ENCODE assay signal across 7 cellular contexts in the genomic region with DNA sequence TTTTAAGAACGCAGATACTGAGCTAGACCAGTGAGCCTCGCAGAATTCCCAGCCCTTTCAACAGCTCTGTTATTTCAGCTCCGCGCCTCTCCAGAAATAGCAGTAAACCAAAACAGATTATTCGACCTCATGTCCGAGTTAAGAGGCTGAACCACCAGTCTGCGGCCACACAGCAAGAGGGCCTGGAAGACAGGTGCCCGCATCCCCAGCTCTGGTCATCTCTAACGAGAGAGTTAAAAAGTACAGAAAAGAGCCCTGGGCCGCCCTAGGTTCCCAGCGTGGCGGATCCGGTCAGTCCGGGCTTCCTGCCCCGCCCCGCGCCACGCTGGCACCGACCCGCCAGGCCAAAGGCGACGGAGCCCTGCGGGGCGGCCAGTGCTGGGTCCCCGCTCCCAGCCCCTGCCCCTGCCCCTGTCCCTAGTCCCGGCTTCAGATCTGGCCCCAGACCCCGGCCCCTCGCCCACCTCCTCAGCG. TPM values are rescaled to one million over a fixed set of nuclear protein-coding genes. Genes with fewer than 3 reads are reported as not detected.
DNase-seq lines count a peak whose midpoint lies in the region; ATAC-seq and TF ChIP-seq lines count a peak whose summit lies in the region.

No MANE protein-coding gene starts in this region.

- peak; percentile 29 for ATAC-seq in activated naive CD8-positive, alpha-beta T cell treated with anti-CD3 and anti-CD28 coated beads, Interleukin-2, amount 50 U/mL, for 24 hours
- peak; percentile 83 for ATAC-seq in Right ventricle myocardium inferior

- peak overlapping the region; percentile 94 for H3K4me3 Mint-ChIP-seq in activated naive CD8-positive, alpha-beta T cell treated with anti-CD3 and anti-CD28 coated beads, Interleukin-2, amount 50 U/mL, for 24 hours
- H3K4me3 Mint-ChIP-seq in osteocyte (ENCODE audit: unreplicated experiment) = peak overlapping the region; percentile 89

- intact Hi-C loops in Right ventricle myocardium inferior (cut with DNase I) = loop anchor here (2.0 kb wide), 1 partner anchor 27 kb away; the partner anchor contains the start of gene CCDC117

- H3K27me3 ChIP-seq in H7 (ENCODE audit: control insufficient read depth, insufficient read depth, low read length) = no peaks in the 10 kb centered on the region

- peak overlapping the region; percentile 98 for H3K27ac Mint-ChIP-seq in activated naive CD8-positive, alpha-beta T cell treated with anti-CD3 and anti-CD28 coated beads, Interleukin-2, amount 50 U/mL, for 24 hours
- H3K27ac Mint-ChIP-seq in osteocyte (ENCODE audit: unreplicated experiment) = peak overlapping the region; percentile 99

- no peaks in the 10 kb centered on the region for H3K27me3 Mint-ChIP-seq in activated naive CD8-positive, alpha-beta T cell treated with anti-CD3 and anti-CD28 coated beads, Interleukin-2, amount 50 U/mL, for 24 hours
- H3K27me3 Mint-ChIP-seq in osteocyte (ENCODE audit: unreplicated experiment) = no peaks in the 10 kb centered on the region

- TF ChIP-seq CTCF in LNCaP clone FGC (IDR thresholded peaks at IDR 0.05; ENCODE audit: control insufficient read depth, extremely low read depth, insufficient read depth) (no peak), osteocyte (IDR thresholded peaks at IDR 0.05) (no peak)

- H3K36me3 ChIP-seq in H7 (replicated peaks; ENCODE audit: control insufficient read depth, insufficient read depth, low read length) = peaks cover 30% of the 10 kb centered on the region

- no peak for DNase-seq in H7
- DNase-seq in LNCaP clone FGC (ENCODE audit: low read depth) = no peak
- DNase-seq in activated naive CD8-positive, alpha-beta T cell treated with anti-CD3 and anti-CD28 coated beads, Interleukin-2, amount 50 U/mL, for 24 hours = peak; percentile 51
- DNase-seq in Right ventricle myocardium inferior (ENCODE audit: missing footprints) = peak; percentile 88
- peak; percentile 92 for DNase-seq in osteocyte (ENCODE audit: extremely low spot score, unreplicated experiment)
- DNase-seq in cerebellar nuclear complex (lab: John Stamatoyannopoulos, UW) = no peak

- H3K9me3 Mint-ChIP-seq in activated naive CD8-positive, alpha-beta T cell treated with anti-CD3 and anti-CD28 coated beads, Interleukin-2, amount 50 U/mL, for 24 hours = no peaks in the 10 kb centered on the region
- H3K9me3 Mint-ChIP-seq in osteocyte (ENCODE audit: unreplicated experiment) = no peaks in the 10 kb centered on the region

- H3K4me3 ChIP-seq in GM08714 (ENCODE audit: low read length) (peak overlapping the region; percentile 98), H7 (ENCODE audit: insufficient read depth, low read depth, low read length) (peak overlapping the region; percentile 85), LNCaP clone FGC (ENCODE audit: low read depth, low read length) (peak overlapping the region; percentile 89)

- peaks cover 67% of the 10 kb centered on the region for H3K4me1 Mint-ChIP-seq in activated naive CD8-positive, alpha-beta T cell treated with anti-CD3 and anti-CD28 coated beads, Interleukin-2, amount 50 U/mL, for 24 hours
- H3K4me1 Mint-ChIP-seq in osteocyte (ENCODE audit: unreplicated experiment) = peaks cover 45% of the 10 kb centered on the region

- peaks cover 57% of the 10 kb centered on the region for H3K36me3 Mint-ChIP-seq in activated naive CD8-positive, alpha-beta T cell treated with anti-CD3 and anti-CD28 coated beads, Interleukin-2, amount 50 U/mL, for 24 hours (ENCODE audit: low read depth)
- H3K36me3 Mint-ChIP-seq in osteocyte (ENCODE audit: unreplicated experiment) = peaks cover 41% of the 10 kb centered on the region

RNA-seq across cellular contexts. Expression of gene XBP1, which starts 0.5 kb away (rescaled TPM):
- 146 and 174 TPM in 2 replicates for total RNA-seq in H7 (2014; rRNA removed; shearing (Covaris generic))
- total RNA-seq in Right ventricle myocardium inferior = 71.8 TPM
- total RNA-seq in osteocyte = 144 and 150 TPM in 2 replicates

RNA-seq across cellular contexts. Expression of gene CCDC117, which starts 27.4 kb away (rescaled TPM):
- total RNA-seq in H7 (2014; rRNA removed; shearing (Covaris generic)) = 36.1 and 48.1 TPM in 2 replicates
- total RNA-seq in Right ventricle myocardium inferior (11.4 TPM), osteocyte (21.9 and 23.6 TPM in 2 replicates)

RNA-seq across cellular contexts. Expression of gene HSCB, which starts 58.0 kb away (rescaled TPM):
- 29.9 and 32.2 TPM in 2 replicates for total RNA-seq in H7 (2014; rRNA removed; shearing (Covaris generic))
- total RNA-seq in Right ventricle myocardium inferior (9.6 TPM), osteocyte (11.6 and 13.4 TPM in 2 replicates)

RNA-seq across cellular contexts. Expression of gene CHEK2, which starts 58.3 kb away (rescaled TPM):
- total RNA-seq in H7 (2014; rRNA removed; shearing (Covaris generic)) = 87.5 and 128 TPM in 2 replicates
- 1.9 TPM for total RNA-seq in Right ventricle myocardium inferior
- 9.9 and 11.2 TPM in 2 replicates for total RNA-seq in osteocyte

Comparison
In these comparisons a context has a peak if more than half of its experiments do, and no peak if none do; other contexts are left out.
1. DNase-seq: peak in activated naive CD8-positive, alpha-beta T cell treated with anti-CD3 and anti-CD28 coated beads, Interleukin-2, amount 50 U/mL, for 24 hours (single experiment), Right ventricle myocardium inferior (single experiment) and osteocyte (single experiment); none in H7 (single experiment), LNCaP clone FGC (single experiment) and cerebellar nuclear complex (0 of 2).
2. Peak in every context shown above with its lines, with median percentiles within 50 percentile points of each other: H3K4me3 ChIP-seq.